23 cellular contexts compared by ENCODE assay signal in genomic region chr20:46930940-46931339, GRCh38. TPM values are rescaled to one million over a fixed set of nuclear protein-coding genes. Genes with fewer than 3 reads are reported as not detected.
DNase-seq lines count a peak whose midpoint lies in the region; ATAC-seq, FAIRE-seq and TF ChIP-seq lines count a peak whose summit lies in the region.
"Had no signal": no experiment of that assay in that cellular context is flagged by ENCODE, and none has a peak within 500 bp of the region (broad histone marks: within the 10 kb centered on the region; RNA-seq: fewer than 3 reads in every experiment).

No MANE protein-coding gene starts in this region.

- FAIRE-seq in urothelium cell line (lab: Jason Lieb, UNC) = peak; percentile 76
- FAIRE-seq: G401.6, GM12892, GM18507, K562 had no signal

- no peak for DNase-seq in left ventricle myocardium superior
- no peak for DNase-seq in left cardiac atrium
- peak; percentile 3 for DNase-seq in epithelial cell of esophagus (ENCODE audit: low read depth)
- no peak for DNase-seq in urothelium cell line (ENCODE audit: low spot score)
- DNase-seq in SK-N-DZ (ENCODE audit: low spot score) = no peak
- DNase-seq in activated CD4-positive, alpha-beta T cell treated with anti-CD3 and anti-CD28 coated beads for 1 hour = no peak
- DNase-seq in stimulated activated naive CD4-positive, alpha-beta T cell (lab: John Stamatoyannopoulos, UW) = no peak
- DNase-seq: AML-193; CD8-positive, alpha-beta T cell; NCI-H1092 treated with DMSO at 0.1 percent for 48 hours; NCI-H146; NCI-H2029 treated with DMSO at 0.1 percent for 48 hours; NCI-H226; NCI-H510A treated with DMSO at 0.1 percent for 48 hours; NCI-H774; NK-92 treated with Interleukin-12 subunit alpha and Interleukin-12 subunit beta, amount 100 ng/mL, for 24 hours; SHP77 treated with DMSO at 0.1 percent for 48 hours had no signal

- ATAC-seq in left ventricle myocardium superior = peak; percentile 39
- ATAC-seq in left cardiac atrium = no peak
- ATAC-seq: CD8-positive, alpha-beta T cell; K562 had no signal

- no peak for TF ChIP-seq CTCF in epithelial cell of esophagus (IDR thresholded peaks at IDR 0.05; ENCODE audit: insufficient read depth, low read depth, low read length, missing control alignments)

- H3K27ac ChIP-seq in skeletal muscle tissue (ENCODE audit: low read depth, low read length) = peak overlapping the region; percentile 54
- H3K27ac ChIP-seq: RWPE1 had no signal

- no peaks in the 10 kb centered on the region for H3K36me3 ChIP-seq in skeletal muscle tissue (ENCODE audit: control insufficient read depth in 3 of 3, insufficient read depth in 3 of 3, low read length in 3 of 3)

- no peak overlapping the region for H3K9ac ChIP-seq in skeletal muscle tissue (ENCODE audit: low read depth in 1 of 3, low read length in 3 of 3)

- no peaks in the 10 kb centered on the region for H3K9me3 ChIP-seq in skeletal muscle tissue (ENCODE audit: control insufficient read depth in 3 of 3, low read length in 3 of 3)

- peaks cover 12 to 18% (median 17%) of the 10 kb centered on the region in 3 donors for H3K4me1 ChIP-seq in skeletal muscle tissue (ENCODE audit: control insufficient read depth in 3 of 3, insufficient read depth in 3 of 3, low read length in 3 of 3)

- no peak overlapping the region for H3K4me3 ChIP-seq in epithelial cell of esophagus (ENCODE audit: low read length)
- no peak overlapping the region for H3K4me3 ChIP-seq in skeletal muscle tissue (ENCODE audit: low read length in 3 of 3)
- H3K4me3 ChIP-seq: K562 had no signal

- H3K27me3 ChIP-seq in skeletal muscle tissue (ENCODE audit: control insufficient read depth in 3 of 3, insufficient read depth in 3 of 3, low read length in 3 of 3) = peaks cover 0 to 4% (median 0%) of the 10 kb centered on the region in 3 donors

- intact Hi-C loops in left ventricle myocardium superior (cut with micrococcal nuclease) (no loop called here), left cardiac atrium (cut with DNase I) (no loop called here)

RNA-seq across cellular contexts. Expression of gene EYA2, which starts 36.3 kb away (rescaled TPM):
- total RNA-seq in left ventricle myocardium superior = 1.4 TPM
- total RNA-seq in left cardiac atrium = 1 to 10 TPM; 3.0 to 5.1 TPM
- total RNA-seq in skeletal muscle tissue = 1.0 TPM
- polyA plus RNA-seq in SK-N-DZ (2014; cell fraction: cytosol; rRNA removed) = 0.31 and 3.4 TPM in 2 replicates
- 0.36 TPM in 1 of 2 replicates, not detected in the other for polyA plus RNA-seq in SK-N-DZ (2014; cell fraction: nucleus; rRNA removed)
- total RNA-seq: CD8-positive, alpha-beta T cell; K562 had no signal
